ENCODE assay signal across 28 cellular contexts in the genomic region with DNA sequence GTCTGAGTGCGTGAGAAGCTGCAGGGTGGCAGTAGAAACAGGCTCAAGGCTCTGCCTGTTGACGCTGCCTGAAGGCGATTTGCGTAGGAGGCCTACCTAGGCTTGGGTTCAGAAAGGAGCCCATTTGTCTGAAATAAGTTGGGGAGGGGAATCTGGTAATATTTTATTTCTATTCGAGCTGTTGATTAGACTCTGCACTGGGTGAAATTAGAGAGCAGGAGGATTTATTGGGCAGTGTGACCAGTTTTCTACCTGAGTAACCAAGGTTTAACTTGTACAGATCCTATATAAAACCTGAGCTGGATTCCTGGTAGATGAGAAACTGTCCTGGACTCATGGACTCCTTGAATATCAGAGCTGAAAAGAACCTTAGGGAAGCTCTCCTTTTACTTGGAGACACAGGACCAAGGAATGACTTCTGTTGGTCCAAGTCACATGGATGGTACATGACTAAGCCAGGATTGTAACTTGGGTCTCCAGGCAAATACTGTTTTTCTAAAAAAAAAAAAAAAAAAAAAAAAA. TPM values are rescaled to one million over a fixed set of nuclear protein-coding genes. Genes with fewer than 3 reads are reported as not detected.
"Had no signal": no experiment of that assay in that cellular context is flagged by ENCODE, and none has a peak within 500 bp of the region (broad histone marks: within the 10 kb centered on the region; RNA-seq: fewer than 3 reads in every experiment).

No MANE protein-coding gene starts in this region.

- H3K9ac ChIP-seq: neural progenitor cell, parathyroid adenoma had no signal

- H3K4me1 ChIP-seq: colonic mucosa, parathyroid adenoma, sigmoid colon, transverse colon had no signal

- H3K27me3 Mint-ChIP-seq: memory B cell; progenitor cell of endocrine pancreas; stimulated activated memory B cell treated with anti-CD40 and anti-IgM and Interleukin-4, amounts not matched to agents 10 μg/mL and 1 μg/mL and 100 μg/mL, for 72 hours; stimulated activated naive CD8-positive, alpha-beta T cell treated with anti-CD3 and anti-CD28 coated beads, Interleukin-15, Interleukin-2, amounts not matched to agents 100 ng/mL and 50 ng/mL, for 24 hours had no signal

- ATAC-seq: mucosa of descending colon; natural killer cell treated with Interleukin-12 subunit alpha and Interleukin-12 subunit beta and Interleukin-15 and Interleukin-18, amount 100 ng/mL, for 72 hours; stimulated activated memory B cell treated with anti-CD40 and anti-IgM and Interleukin-4, amounts not matched to agents 10 μg/mL and 1 μg/mL and 100 μg/mL, for 72 hours had no signal

- H3K9me3 ChIP-seq: colonic mucosa, esophagus muscularis mucosa, mucosa of descending colon, right atrium auricular region, sigmoid colon, thoracic aorta, transverse colon, vagina had no signal

- H3K27ac ChIP-seq: colonic mucosa, epithelial cell of prostate, esophagus muscularis mucosa, neural progenitor cell, parathyroid adenoma, right atrium auricular region, sigmoid colon, thoracic aorta, transverse colon, vagina had no signal

- H3K4me3 ChIP-seq: colonic mucosa, esophagus muscularis mucosa, lung, mucosa of descending colon, neural progenitor cell, right atrium auricular region, sigmoid colon, thoracic aorta, transverse colon, vagina had no signal

- H3K4me2 ChIP-seq: neural progenitor cell had no signal

- H3K9me3 Mint-ChIP-seq: memory B cell; naive B cell; natural killer cell treated with Interleukin-12 subunit alpha and Interleukin-12 subunit beta and Interleukin-15 and Interleukin-18, amount 100 ng/mL, for 72 hours; stimulated activated memory B cell treated with anti-CD40 and anti-IgM and Interleukin-4, amounts not matched to agents 10 μg/mL and 1 μg/mL and 100 μg/mL, for 72 hours; stimulated activated naive CD8-positive, alpha-beta T cell treated with anti-CD3 and anti-CD28 coated beads, Interleukin-15, Interleukin-2, amounts not matched to agents 100 ng/mL and 50 ng/mL, for 24 hours had no signal

- H3K27ac Mint-ChIP-seq: dendritic cell treated with granulocyte-macrophage colony-stimulating factor and Interleukin-4, amounts not matched to agents 40 ng/mL and 50 ng/mL, for 4 days; endodermal cell; immature natural killer cell; memory B cell; naive B cell; natural killer cell treated with Interleukin-12 subunit alpha and Interleukin-12 subunit beta and Interleukin-15 and Interleukin-18, amount 100 ng/mL, for 72 hours; neural progenitor cell; progenitor cell of endocrine pancreas; stimulated activated memory B cell treated with anti-CD40 and anti-IgM and Interleukin-4, amounts not matched to agents 10 μg/mL and 1 μg/mL and 100 μg/mL, for 72 hours; stimulated activated naive CD8-positive, alpha-beta T cell treated with anti-CD3 and anti-CD28 coated beads, Interleukin-15, Interleukin-2, amounts not matched to agents 100 ng/mL and 50 ng/mL, for 24 hours had no signal

- H3K36me3 ChIP-seq: colonic mucosa, esophagus muscularis mucosa, neural progenitor cell, right atrium auricular region, sigmoid colon, thoracic aorta, transverse colon, vagina had no signal

- H3K4me1 Mint-ChIP-seq: endodermal cell; immature natural killer cell; memory B cell; naive B cell; stimulated activated memory B cell treated with anti-CD40 and anti-IgM and Interleukin-4, amounts not matched to agents 10 μg/mL and 1 μg/mL and 100 μg/mL, for 72 hours had no signal

- H3K36me3 Mint-ChIP-seq: immature natural killer cell; memory B cell; naive B cell; natural killer cell treated with Interleukin-12 subunit alpha and Interleukin-12 subunit beta and Interleukin-15 and Interleukin-18, amount 100 ng/mL, for 72 hours; neural progenitor cell; stimulated activated memory B cell treated with anti-CD40 and anti-IgM and Interleukin-4, amounts not matched to agents 10 μg/mL and 1 μg/mL and 100 μg/mL, for 72 hours had no signal

- H3K79me2 ChIP-seq: parathyroid adenoma had no signal

- H3K4me3 Mint-ChIP-seq: dendritic cell treated with granulocyte-macrophage colony-stimulating factor and Interleukin-4, amounts not matched to agents 40 ng/mL and 50 ng/mL, for 4 days; endodermal cell; immature natural killer cell; memory B cell; naive B cell; natural killer cell treated with Interleukin-12 subunit alpha and Interleukin-12 subunit beta and Interleukin-15 and Interleukin-18, amount 100 ng/mL, for 72 hours; neural progenitor cell; stimulated activated memory B cell treated with anti-CD40 and anti-IgM and Interleukin-4, amounts not matched to agents 10 μg/mL and 1 μg/mL and 100 μg/mL, for 72 hours; stimulated activated naive CD8-positive, alpha-beta T cell treated with anti-CD3 and anti-CD28 coated beads, Interleukin-15, Interleukin-2, amounts not matched to agents 100 ng/mL and 50 ng/mL, for 24 hours had no signal

- H2AFZ ChIP-seq: neural progenitor cell, parathyroid adenoma had no signal

- DNase-seq: colonic mucosa; effector CD8-positive, alpha-beta T cell; endodermal cell; hypothalamus; immature natural killer cell; islet precursor cell; kidney glomerular epithelial cell; mucosa of descending colon; naive B cell; sigmoid colon; stimulated activated CD4-positive, alpha-beta T cell treated with anti-CD3 and anti-CD28 coated beads, Interleukin-2, amount 100 ng/mL, for 24 hours; stimulated activated CD4-positive, alpha-beta T cell treated with anti-CD3 and anti-CD28 coated beads, Interleukin-4, amount 100 ng/mL, for 24 hours; transverse colon had no signal

- H3K27me3 ChIP-seq: colonic mucosa, neural progenitor cell, right atrium auricular region, transverse colon, vagina had no signal

RNA-seq across cellular contexts. Expression of a gene that starts 19.6 kb away (rescaled TPM):
- total RNA-seq: left lobe of liver, vagina had no signal
- polyA plus RNA-seq: immature natural killer cell had no signal
